In the genomic region with DNA sequence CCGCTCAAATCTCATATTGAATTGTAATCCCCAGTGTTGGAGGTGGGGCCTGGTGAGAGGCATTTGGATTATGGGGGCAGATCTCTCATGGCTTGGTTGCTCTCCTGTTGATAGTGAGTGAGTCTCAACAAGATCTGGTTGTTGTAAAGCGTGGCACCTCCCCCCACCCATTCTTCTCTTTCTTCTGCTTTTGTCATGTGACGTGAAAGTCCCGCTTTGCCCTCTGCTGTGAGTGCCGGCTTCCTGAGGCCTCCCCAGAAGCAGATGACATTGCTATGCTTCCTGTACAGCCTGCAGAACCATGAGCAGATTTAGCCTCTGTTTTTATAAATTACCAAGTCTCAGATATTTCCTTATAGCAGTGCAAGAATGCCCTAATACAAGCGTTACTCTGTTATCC, we compare ENCODE assay signal across 17 cellular contexts.
"Had no signal": no experiment of that assay in that cellular context is flagged by ENCODE, and none has a peak within 500 bp of the region (broad histone marks: within the 10 kb centered on the region; RNA-seq: fewer than 3 reads in every experiment).

No MANE protein-coding gene starts in this region.

- ATAC-seq: activated CD8-positive, alpha-beta T cell treated with anti-CD3 and anti-CD28 coated beads for 36 hours; activated T-cell treated with anti-CD3 and anti-CD28 coated beads, Interleukin-2, amount 50 U/mL, for 4 hours; gastroesophageal sphincter; naive thymus-derived CD8-positive, alpha-beta T cell had no signal

- H3K27ac Mint-ChIP-seq: activated CD8-positive, alpha-beta T cell treated with anti-CD3 and anti-CD28 coated beads for 36 hours; activated naive CD4-positive, alpha-beta T cell treated with anti-CD3 and anti-CD28 coated beads, Interleukin-2, amount 50 U/mL, for 24 hours; naive thymus-derived CD8-positive, alpha-beta T cell had no signal

- H3K9me3 Mint-ChIP-seq: activated CD8-positive, alpha-beta T cell treated with anti-CD3 and anti-CD28 coated beads for 36 hours; activated naive CD4-positive, alpha-beta T cell treated with anti-CD3 and anti-CD28 coated beads, Interleukin-2, amount 50 U/mL, for 24 hours; activated T-cell treated with anti-CD3 and anti-CD28 coated beads, Interleukin-2, amount 50 U/mL, for 4 hours; naive thymus-derived CD8-positive, alpha-beta T cell had no signal

- H3K27me3 ChIP-seq: adrenal gland, gastroesophageal sphincter, neutrophil, upper lobe of left lung had no signal

- H3K27ac ChIP-seq: adrenal gland, gastroesophageal sphincter, neutrophil, upper lobe of left lung had no signal

- H3K4me1 Mint-ChIP-seq: activated naive CD4-positive, alpha-beta T cell treated with anti-CD3 and anti-CD28 coated beads, Interleukin-2, amount 50 U/mL, for 24 hours had no signal

- H3K4me1 ChIP-seq: adrenal gland, gastroesophageal sphincter, upper lobe of left lung had no signal

- H3K4me3 ChIP-seq: adrenal gland, gastroesophageal sphincter, upper lobe of left lung had no signal

- H3K4me3 Mint-ChIP-seq: activated CD8-positive, alpha-beta T cell treated with anti-CD3 and anti-CD28 coated beads for 36 hours; activated naive CD4-positive, alpha-beta T cell treated with anti-CD3 and anti-CD28 coated beads, Interleukin-2, amount 50 U/mL, for 24 hours; activated T-cell treated with anti-CD3 and anti-CD28 coated beads, Interleukin-2, amount 50 U/mL, for 4 hours; naive thymus-derived CD8-positive, alpha-beta T cell had no signal

- DNase-seq: activated CD4-positive, alpha-beta T cell treated with anti-CD3 and anti-CD28 coated beads for 48 hours; activated CD8-positive, alpha-beta T cell treated with anti-CD3 and anti-CD28 coated beads for 36 hours; activated effector memory CD4-positive, alpha-beta T cell treated with Interleukin-2 at 50 U/mL for 16 hours; activated T-cell treated with anti-CD3 and anti-CD28 coated beads, Interleukin-2, amount 50 U/mL, for 4 hours; erythroblast; islet precursor cell; mammary epithelial cell; naive thymus-derived CD8-positive, alpha-beta T cell; retina; stimulated activated CD4-positive, alpha-beta T cell treated with anti-CD3 and anti-CD28 coated beads, Interleukin-2, amount 100 ng/mL, for 48 hours; stimulated activated naive CD4-positive, alpha-beta T cell treated with Interleukin-2 at 50 U/mL for 16 hours; T1000; upper lobe of left lung had no signal

- H3K36me3 Mint-ChIP-seq: activated naive CD4-positive, alpha-beta T cell treated with anti-CD3 and anti-CD28 coated beads, Interleukin-2, amount 50 U/mL, for 24 hours; naive thymus-derived CD8-positive, alpha-beta T cell had no signal

- H3K36me3 ChIP-seq: adrenal gland, gastroesophageal sphincter, neutrophil, upper lobe of left lung had no signal

- H3K9me3 ChIP-seq: adrenal gland, gastroesophageal sphincter, neutrophil, upper lobe of left lung had no signal
